Comparison of ENCODE assay signal across 1 cellular context in genomic region chr1:112579801-112580510, GRCh38.
TF ChIP-seq lines count a peak whose summit lies in the region.

No MANE protein-coding gene starts in this region.

TF ChIP-seq in WTC11, 78 proteins besides CTCF, POLR2A, EP300 and RAD21 (continued from another document):
- no peak for TF ChIP-seq TCF7 (CRISPR knock-in tag; IDR thresholded peaks at IDR 0.05; ENCODE audit: low read depth)
- TF ChIP-seq E2F4 (CRISPR knock-in tag; IDR thresholded peaks at IDR 0.05; ENCODE audit: borderline replicate concordance, low read depth), result no peak
- no peak for TF ChIP-seq CREM (CRISPR knock-in tag; IDR thresholded peaks at IDR 0.05)
- no peak for TF ChIP-seq NR3C1 (CRISPR knock-in tag; conservative IDR thresholded peaks at IDR 0.05; ENCODE audit: low read depth)
- TF ChIP-seq PRRX2 (CRISPR knock-in tag; IDR thresholded peaks at IDR 0.05), result no peak
- no peak for TF ChIP-seq MAX (CRISPR knock-in tag; IDR thresholded peaks at IDR 0.05)
- no peak for TF ChIP-seq CDX4 (CRISPR knock-in tag; IDR thresholded peaks at IDR 0.05; ENCODE audit: borderline replicate concordance)
- no peak for TF ChIP-seq AR (CRISPR knock-in tag; IDR thresholded peaks at IDR 0.05)
- no peak for TF ChIP-seq OVOL2 (CRISPR knock-in tag; IDR thresholded peaks at IDR 0.05; ENCODE audit: borderline replicate concordance)
- no peak for TF ChIP-seq MXD4 (CRISPR knock-in tag; IDR thresholded peaks at IDR 0.05; ENCODE audit: borderline replicate concordance)
- no peak for TF ChIP-seq USF1 (CRISPR knock-in tag; IDR thresholded peaks at IDR 0.05)
- no peak for TF ChIP-seq ZNF219 (CRISPR knock-in tag; IDR thresholded peaks at IDR 0.05; ENCODE audit: borderline replicate concordance)
TF ChIP-seq in WTC11: peak in this region for 0.
